ENCODE assay signal across 1 cellular context in genomic region chr16:51707666-51708065, GRCh38.
TF ChIP-seq lines count a peak whose summit lies in the region.

No MANE protein-coding gene starts in this region.

TF ChIP-seq in H1, 55 proteins besides CTCF, POLR2A, EP300 and RAD21:
- TF ChIP-seq SUZ12 (IDR thresholded peaks at IDR 0.05; ENCODE audit: low read length) (no peak), E2F6 (IDR thresholded peaks at IDR 0.05) (peak; percentile 42; the same call in 1 of the 2 replicates), JUND (IDR thresholded peaks at IDR 0.05; ENCODE audit: low read length) (no peak), ATF3 (IDR thresholded peaks at IDR 0.05; ENCODE audit: insufficient read depth, low read depth, low read length) (no peak)
